8 cellular contexts compared by ENCODE assay signal in genomic region chr4:48905363-48906015, GRCh38. TPM values are rescaled to one million over a fixed set of nuclear protein-coding genes. Genes with fewer than 3 reads are reported as not detected.
DNase-seq lines count a peak whose midpoint lies in the region; ATAC-seq and TF ChIP-seq lines count a peak whose summit lies in the region.

No MANE protein-coding gene starts in this region.

- no peaks in the 10 kb centered on the region for H3K27me3 Mint-ChIP-seq in activated T-helper 17 cell treated with anti-CD3 and anti-CD28 coated beads, Interleukin-2, amount 50 U/mL, for 72 hours

- H3K27ac ChIP-seq in left ventricle myocardium inferior (replicated peaks) (no peak overlapping the region), tibial artery (no peak overlapping the region)

- H3K4me3 ChIP-seq in left ventricle myocardium inferior (peak overlapping the region; percentile 85), tibial artery (peak overlapping the region; percentile 70 to 91)

- no peak for TF ChIP-seq CTCF in left ventricle myocardium inferior (IDR thresholded peaks at IDR 0.05; ENCODE audit: borderline replicate concordance)
- TF ChIP-seq CTCF in tibial artery (IDR thresholded peaks at IDR 0.05): no peak

- intact Hi-C loops in left ventricle myocardium inferior (cut with micrococcal nuclease): no loop called here
- intact Hi-C loops in left ventricle myocardium superior (cut with micrococcal nuclease): no loop called here
- intact Hi-C loops in tibial artery (cut with DNase I; ENCODE audit: low total_unique reads): no loop called here

- DNase-seq in left ventricle myocardium inferior (no peak), left ventricle myocardium superior (no peak), kidney glomerular epithelial cell (lab: John Stamatoyannopoulos, UW) (peak; percentile 50), tibial artery (no peak), OCI-M1 (lab: John Stamatoyannopoulos, UW) (no peak)
- no peak for DNase-seq in activated CD4-positive, CD25-positive, alpha-beta regulatory T cell (lab: John Stamatoyannopoulos, UW)

- H3K27me3 ChIP-seq in left ventricle myocardium inferior (ENCODE audit: low read depth): no peaks in the 10 kb centered on the region
- H3K27me3 ChIP-seq in tibial artery: no peaks in the 10 kb centered on the region

- peak overlapping the region; percentile 1 for H3K27ac Mint-ChIP-seq in activated T-helper 17 cell treated with anti-CD3 and anti-CD28 coated beads, Interleukin-2, amount 50 U/mL, for 72 hours

- H3K4me1 Mint-ChIP-seq in activated T-helper 17 cell treated with anti-CD3 and anti-CD28 coated beads, Interleukin-2, amount 50 U/mL, for 72 hours: peaks cover 21% of the 10 kb centered on the region

- peaks cover 12% of the 10 kb centered on the region for H3K36me3 ChIP-seq in left ventricle myocardium inferior
- H3K36me3 ChIP-seq in tibial artery: peaks cover 0 to 15% (median 0%) of the 10 kb centered on the region in 3 donors

- H3K9me3 Mint-ChIP-seq in activated T-helper 17 cell treated with anti-CD3 and anti-CD28 coated beads, Interleukin-2, amount 50 U/mL, for 72 hours: no peaks in the 10 kb centered on the region

- no peak for ATAC-seq in left ventricle myocardium superior
- ATAC-seq in activated T-helper 17 cell treated with anti-CD3 and anti-CD28 coated beads, Interleukin-2, amount 50 U/mL, for 72 hours (replicated peaks): no peak
- ATAC-seq in GM18868 (IDR thresholded peaks at IDR 0.05; ENCODE audit: unreplicated experiment): no peak

- H3K4me1 ChIP-seq in left ventricle myocardium inferior: peaks cover 14% of the 10 kb centered on the region
- peaks cover 0 to 14% (median 10%) of the 10 kb centered on the region in 4 donors for H3K4me1 ChIP-seq in tibial artery

- peaks cover 29% of the 10 kb centered on the region for H3K36me3 Mint-ChIP-seq in activated T-helper 17 cell treated with anti-CD3 and anti-CD28 coated beads, Interleukin-2, amount 50 U/mL, for 72 hours (ENCODE audit: low read depth)

- H3K9me3 ChIP-seq in left ventricle myocardium inferior (replicated peaks): no peaks in the 10 kb centered on the region
- H3K9me3 ChIP-seq in tibial artery: no peaks in the 10 kb centered on the region

- H3K4me3 Mint-ChIP-seq in activated T-helper 17 cell treated with anti-CD3 and anti-CD28 coated beads, Interleukin-2, amount 50 U/mL, for 72 hours: peak overlapping the region; percentile 90

RNA-seq across cellular contexts. Expression of gene OCIAD2, which starts 1.1 kb away (rescaled TPM):
- total RNA-seq in left ventricle myocardium inferior (16.9 TPM), left ventricle myocardium superior (18.3 TPM)
- 10 to 100 TPM; 41.9 to 71.1 TPM for total RNA-seq in activated T-helper 17 cell treated with anti-CD3 and anti-CD28 coated beads, Interleukin-2, amount 50 U/mL, for 72 hours
